ENCODE assay signal across 23 cellular contexts in genomic region chr18:655445-655844, GRCh38. TPM values are rescaled to one million over a fixed set of nuclear protein-coding genes. Genes with fewer than 3 reads are reported as not detected.
DNase-seq lines count a peak whose midpoint lies in the region; ATAC-seq and TF ChIP-seq lines count a peak whose summit lies in the region.
"Had no signal": no experiment of that assay in that cellular context is flagged by ENCODE, and none has a peak within 500 bp of the region (broad histone marks: within the 10 kb centered on the region; RNA-seq: fewer than 3 reads in every experiment).

No MANE protein-coding gene starts in this region.

- H3K36me3 ChIP-seq in CD4-positive, CD25-positive, alpha-beta regulatory T cell (ENCODE audit: control insufficient read depth, insufficient read depth, low read length): no peaks in the 10 kb centered on the region
- H3K36me3 ChIP-seq: brain microvascular endothelial cell had no signal

- H3K27ac Mint-ChIP-seq in CD4-positive, CD25-positive, alpha-beta regulatory T cell: no peak overlapping the region
- H3K27ac Mint-ChIP-seq in activated CD8-positive, alpha-beta T cell treated with anti-CD3 and anti-CD28 coated beads for 36 hours: no peak overlapping the region
- H3K27ac Mint-ChIP-seq in mesothelial cell of epicardium: no peak overlapping the region
- H3K27ac Mint-ChIP-seq: activated naive CD4-positive, alpha-beta T cell treated with anti-CD3 and anti-CD28 coated beads, Interleukin-2, amount 50 U/mL, for 72 hours; dendritic cell treated with granulocyte-macrophage colony-stimulating factor and Interleukin-4, amounts not matched to agents 40 ng/mL and 50 ng/mL, for 4 days; IgD-negative memory B cell had no signal

- POLR2A ChIA-PET in activated CD8-positive, alpha-beta T cell treated with anti-CD3 and anti-CD28 coated beads for 36 hours (lab: Charles Lee): no interaction called here

- intact Hi-C loops in activated CD8-positive, alpha-beta T cell treated with anti-CD3 and anti-CD28 coated beads for 36 hours (cut with micrococcal nuclease): no loop called here

- no peaks in the 10 kb centered on the region for H3K9me3 Mint-ChIP-seq in CD4-positive, CD25-positive, alpha-beta regulatory T cell
- no peaks in the 10 kb centered on the region for H3K9me3 Mint-ChIP-seq in activated CD8-positive, alpha-beta T cell treated with anti-CD3 and anti-CD28 coated beads for 36 hours
- peaks cover 4% of the 10 kb centered on the region for H3K9me3 Mint-ChIP-seq in mesothelial cell of epicardium
- H3K9me3 Mint-ChIP-seq: dendritic cell treated with granulocyte-macrophage colony-stimulating factor and Interleukin-4, amounts not matched to agents 40 ng/mL and 50 ng/mL, for 4 days had no signal

- no peak for ATAC-seq in CD4-positive, CD25-positive, alpha-beta regulatory T cell (ENCODE audit: low read depth in 2 of 2)
- no peak for ATAC-seq in activated CD8-positive, alpha-beta T cell treated with anti-CD3 and anti-CD28 coated beads for 36 hours
- ATAC-seq in GM21717 (IDR thresholded peaks at IDR 0.05; ENCODE audit: unreplicated experiment) (no peak), GM21526 (IDR thresholded peaks at IDR 0.05; ENCODE audit: low FRiP score, unreplicated experiment) (no peak)
- ATAC-seq: activated naive CD4-positive, alpha-beta T cell treated with anti-CD3 and anti-CD28 coated beads, Interleukin-2, amount 50 U/mL, for 72 hours; heart right ventricle had no signal

- H3K27ac ChIP-seq in CD4-positive, CD25-positive, alpha-beta regulatory T cell (ENCODE audit: insufficient read depth, low read length, poor library complexity, severe bottlenecking): no peak overlapping the region
- H3K27ac ChIP-seq: brain microvascular endothelial cell, heart right ventricle, parathyroid adenoma had no signal

- peak overlapping the region; percentile 12 to 45 (median 38) for H3K4me3 Mint-ChIP-seq in CD4-positive, CD25-positive, alpha-beta regulatory T cell
- peak overlapping the region; percentile 43 for H3K4me3 Mint-ChIP-seq in activated CD8-positive, alpha-beta T cell treated with anti-CD3 and anti-CD28 coated beads for 36 hours
- H3K4me3 Mint-ChIP-seq in mesothelial cell of epicardium: peak overlapping the region; percentile 45
- H3K4me3 Mint-ChIP-seq: dendritic cell treated with granulocyte-macrophage colony-stimulating factor and Interleukin-4, amounts not matched to agents 40 ng/mL and 50 ng/mL, for 4 days had no signal

- no peak overlapping the region for H3K4me3 ChIP-seq in CD4-positive, CD25-positive, alpha-beta regulatory T cell (ENCODE audit: low read depth, low read length)
- H3K4me3 ChIP-seq: heart right ventricle had no signal

- H3K27me3 ChIP-seq in CD4-positive, CD25-positive, alpha-beta regulatory T cell (ENCODE audit: control insufficient read depth, insufficient read depth, low read length): no peaks in the 10 kb centered on the region
- H3K27me3 ChIP-seq: brain microvascular endothelial cell had no signal

- peaks cover 10% of the 10 kb centered on the region for H3K36me3 Mint-ChIP-seq in CD4-positive, CD25-positive, alpha-beta regulatory T cell
- H3K36me3 Mint-ChIP-seq in activated CD8-positive, alpha-beta T cell treated with anti-CD3 and anti-CD28 coated beads for 36 hours (ENCODE audit: low read depth): peaks cover 27% of the 10 kb centered on the region
- peaks cover 5% of the 10 kb centered on the region for H3K36me3 Mint-ChIP-seq in mesothelial cell of epicardium
- H3K36me3 Mint-ChIP-seq: IgD-negative memory B cell had no signal

- peaks cover 3 to 17% (median 9%) of the 10 kb centered on the region in 4 donors for H3K4me1 Mint-ChIP-seq in CD4-positive, CD25-positive, alpha-beta regulatory T cell
- peaks cover 22% of the 10 kb centered on the region for H3K4me1 Mint-ChIP-seq in activated CD8-positive, alpha-beta T cell treated with anti-CD3 and anti-CD28 coated beads for 36 hours (ENCODE audit: low read depth)
- H3K4me1 Mint-ChIP-seq in mesothelial cell of epicardium: peaks cover 16% of the 10 kb centered on the region

- no peaks in the 10 kb centered on the region for H3K9me3 ChIP-seq in CD4-positive, CD25-positive, alpha-beta regulatory T cell (ENCODE audit: control insufficient read depth in 2 of 2, low read length in 2 of 2)
- H3K9me3 ChIP-seq: HAP-1, heart right ventricle had no signal

- no peaks in the 10 kb centered on the region for H3K27me3 Mint-ChIP-seq in CD4-positive, CD25-positive, alpha-beta regulatory T cell
- H3K27me3 Mint-ChIP-seq in activated CD8-positive, alpha-beta T cell treated with anti-CD3 and anti-CD28 coated beads for 36 hours: peaks cover 32% of the 10 kb centered on the region
- H3K27me3 Mint-ChIP-seq in mesothelial cell of epicardium (ENCODE audit: low read depth): no peaks in the 10 kb centered on the region

- TF ChIP-seq CTCF in activated CD8-positive, alpha-beta T cell treated with anti-CD3 and anti-CD28 coated beads for 36 hours (IDR thresholded peaks at IDR 0.05): no peak
- no peak for TF ChIP-seq CTCF in mesothelial cell of epicardium (IDR thresholded peaks at IDR 0.05; ENCODE audit: unreplicated experiment)

- CTCF ChIA-PET in activated CD8-positive, alpha-beta T cell treated with anti-CD3 and anti-CD28 coated beads for 36 hours (lab: Charles Lee): interaction anchor here (2.9 kb wide), 1 partner anchor 31 kb away, joined by 13 read pairs; no protein-coding TSS in a partner anchor

- peaks cover 11% of the 10 kb centered on the region for H3K4me1 ChIP-seq in CD4-positive, CD25-positive, alpha-beta regulatory T cell (ENCODE audit: control insufficient read depth, insufficient read depth, low read length, poor library complexity, severe bottlenecking)
- H3K4me1 ChIP-seq: parathyroid adenoma had no signal

- DNase-seq in CD4-positive, CD25-positive, alpha-beta regulatory T cell: no peak
- DNase-seq in DMS79 treated with DMSO at 0.1 percent for 48 hours (lab: John Stamatoyannopoulos, UW) (peak; percentile 45), mesothelial cell of epicardium (ENCODE audit: low spot score in 2 of 2, unreplicated experiment in 2 of 2) (no peak), KG1 (lab: John Stamatoyannopoulos, UW) (no peak)
- no peak for DNase-seq in activated CD8-positive, alpha-beta T cell treated with anti-CD3 and anti-CD28 coated beads for 36 hours
- DNase-seq: activated CD4-positive, CD25-positive, alpha-beta regulatory T cell treated with anti-CD3 and anti-CD28 coated beads, Interleukin-2, amount 50 U/mL, for 72 hours; activated T-cell treated with anti-CD3 and anti-CD28 coated beads for 4 hours; brain microvascular endothelial cell; GF-D8; heart right ventricle; NCI-H187; NCI-H2227 treated with DMSO at 0.1 percent for 48 hours; stimulated activated CD4-positive, alpha-beta T cell treated with anti-CD3 and anti-CD28 coated beads, Interleukin-1b, Interleukin-23, amount 100 ng/mL, for 48 hours; stimulated activated naive CD4-positive, alpha-beta T cell; T1000; trophoblast cell had no signal

RNA-seq across cellular contexts. Expression of gene TYMS, which starts 2.0 kb away (rescaled TPM):
- total RNA-seq in CD4-positive, CD25-positive, alpha-beta regulatory T cell: 7.3 TPM
- polyA plus RNA-seq in CD4-positive, CD25-positive, alpha-beta regulatory T cell: 10 to 100 TPM in 2 of 4 donors, 1 to 10 TPM in 2; 4.9 to 14.4 (median 10.1) TPM
- 100 to 1,000 TPM; 324 to 329 TPM for total RNA-seq in activated CD8-positive, alpha-beta T cell treated with anti-CD3 and anti-CD28 coated beads for 36 hours
- 54.0 to 60.8 TPM (median 55.4 TPM) in 3 replicates for total RNA-seq in mesothelial cell of epicardium

RNA-seq across cellular contexts. Expression of gene ENOSF1, which starts 57.0 kb away (rescaled TPM):
- total RNA-seq in CD4-positive, CD25-positive, alpha-beta regulatory T cell: 58.4 TPM
- polyA plus RNA-seq in CD4-positive, CD25-positive, alpha-beta regulatory T cell: 10 to 100 TPM in 1 of 4 donors, 1 to 10 TPM in 3; 6.1 to 12.0 (median 9.6) TPM
- 100 to 1,000 TPM; 113 to 114 TPM for total RNA-seq in activated CD8-positive, alpha-beta T cell treated with anti-CD3 and anti-CD28 coated beads for 36 hours
- total RNA-seq in mesothelial cell of epicardium: 69.5 to 77.1 TPM (median 71.6 TPM) in 3 replicates

RNA-seq across cellular contexts. Expression of gene CLUL1, which starts 58.7 kb away (rescaled TPM):
- not detected for total RNA-seq in CD4-positive, CD25-positive, alpha-beta regulatory T cell
- not detected for polyA plus RNA-seq in CD4-positive, CD25-positive, alpha-beta regulatory T cell
- total RNA-seq in activated CD8-positive, alpha-beta T cell treated with anti-CD3 and anti-CD28 coated beads for 36 hours: not detected
- 66.7 to 71.7 TPM (median 69.2 TPM) in 3 replicates for total RNA-seq in mesothelial cell of epicardium
- total RNA-seq: activated naive CD4-positive, alpha-beta T cell treated with anti-CD3 and anti-CD28 coated beads, Interleukin-2, amount 50 U/mL, for 72 hours; heart right ventricle had no signal
- polyA plus RNA-seq: heart right ventricle, IgD-negative memory B cell had no signal

Comparison
In these comparisons a context has a peak if more than half of its experiments do, and no peak if none do; other contexts are left out.
1. RNA of gene CLUL1, which starts 58.7 kb away (total RNA-seq): 66.7 to 71.7 TPM in mesothelial cell of epicardium; not detected in CD4-positive, CD25-positive, alpha-beta regulatory T cell (single experiment) and not detected in activated CD8-positive, alpha-beta T cell treated with anti-CD3 and anti-CD28 coated beads for 36 hours; every median in the first group is over 10 times any median in the second.
2. Peak in every context shown above with its lines, with median percentiles within 50 percentile points of each other: H3K4me3 Mint-ChIP-seq.